Comparison of ENCODE assay signal across 10 cellular contexts in the genomic region with DNA sequence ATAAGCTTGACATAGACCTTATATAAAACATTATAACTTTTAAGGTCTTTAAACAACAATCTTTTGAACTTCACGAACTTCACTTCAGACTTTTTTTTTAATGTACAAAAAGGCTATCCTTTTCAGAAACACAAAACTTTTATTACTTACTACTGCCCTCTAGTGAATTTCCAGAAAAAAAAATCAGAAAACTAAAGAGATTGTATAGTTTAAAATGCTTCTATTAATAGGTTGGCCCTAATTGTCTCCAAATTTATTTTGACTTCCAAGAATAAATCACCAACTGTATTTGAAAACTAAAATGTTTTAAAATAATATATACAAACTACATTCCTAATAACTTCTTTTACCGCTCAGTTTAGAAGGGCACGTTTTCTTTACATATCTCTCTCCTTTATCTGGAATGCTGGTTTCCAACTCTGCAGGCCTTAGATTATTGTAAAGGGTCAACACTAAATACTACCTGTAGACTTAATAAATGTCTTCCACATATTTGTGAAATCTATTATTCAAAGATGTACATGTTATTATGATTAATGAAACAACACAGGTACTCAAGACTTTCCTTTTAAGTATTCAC.
DNase-seq lines count a peak whose midpoint lies in the region; ATAC-seq and TF ChIP-seq lines count a peak whose summit lies in the region.
"Had no signal": no experiment of that assay in that cellular context is flagged by ENCODE, and none has a peak within 500 bp of the region (broad histone marks: within the 10 kb centered on the region; RNA-seq: fewer than 3 reads in every experiment).

No MANE protein-coding gene starts in this region.

- H3K4me1 Mint-ChIP-seq in endothelial cell (ENCODE audit: unreplicated experiment) (no peaks in the 10 kb centered on the region), type B pancreatic cell (ENCODE audit: unreplicated experiment) (no peaks in the 10 kb centered on the region)

- no peak overlapping the region for H3K27ac Mint-ChIP-seq in endothelial cell (ENCODE audit: unreplicated experiment)
- H3K27ac Mint-ChIP-seq in type B pancreatic cell, result no peak overlapping the region

- TF ChIP-seq CTCF in heart left ventricle (IDR thresholded peaks at IDR 0.05) (peak in 10 of 12 donors; percentile 12 to 53 (median 39)), endothelial cell (IDR thresholded peaks at IDR 0.05; ENCODE audit: unreplicated experiment) (peak; percentile 60), type B pancreatic cell (conservative IDR thresholded peaks at IDR 0.05) (peak; percentile 74)

- peaks cover 0 to 13% (median 0%) of the 10 kb centered on the region in 12 donors for H3K9me3 ChIP-seq in heart left ventricle
- H3K9me3 ChIP-seq: neutrophil had no signal

- no peak for DNase-seq in heart left ventricle
- no peak for DNase-seq in cardiac septum (ENCODE audit: low spot score)
- peak; percentile 42 for DNase-seq in NCI-H748 treated with DMSO at 0.1 percent for 48 hours (lab: John Stamatoyannopoulos, UW)
- no peak for DNase-seq in endothelial cell (ENCODE audit: low spot score)
- DNase-seq in type B pancreatic cell (ENCODE audit: extremely low spot score, unreplicated experiment), result no peak
- DNase-seq in stimulated activated CD4-positive, alpha-beta T cell treated with anti-CD3 and anti-CD28 coated beads, Interleukin-2, amount 100 ng/mL, for 48 hours, result no peak
- DNase-seq: substantia nigra had no signal

- no peak overlapping the region for H3K27ac ChIP-seq in heart left ventricle
- H3K27ac ChIP-seq: neutrophil had no signal

- H3K27me3 ChIP-seq in heart left ventricle, result no peaks in the 10 kb centered on the region
- H3K27me3 ChIP-seq: neutrophil had no signal

- intact Hi-C loops in heart left ventricle (cut with DNase I), result loop anchor here in 5 of 10 donors (5.0 to 10.0 kb wide), 6 partner anchors 67 to 855 kb away; a partner anchor contains a TSS
- intact Hi-C loops in cardiac septum (cut with DNase I), result loop anchor here (10.0 kb wide), 1 partner anchor 375 kb away; no protein-coding TSS in a partner anchor

- no peaks in the 10 kb centered on the region for H3K9me3 Mint-ChIP-seq in endothelial cell (ENCODE audit: unreplicated experiment)
- peaks cover 11% of the 10 kb centered on the region for H3K9me3 Mint-ChIP-seq in type B pancreatic cell

- no peak for ATAC-seq in heart left ventricle
- no peak for ATAC-seq in HG03342 (IDR thresholded peaks at IDR 0.05; ENCODE audit: unreplicated experiment)
- no peak for ATAC-seq in HG03521 (IDR thresholded peaks at IDR 0.05; ENCODE audit: unreplicated experiment)

- H3K27me3 Mint-ChIP-seq in endothelial cell (ENCODE audit: unreplicated experiment) (no peaks in the 10 kb centered on the region), type B pancreatic cell (no peaks in the 10 kb centered on the region)

- H3K4me3 Mint-ChIP-seq in endothelial cell (ENCODE audit: unreplicated experiment) (no peak overlapping the region), type B pancreatic cell (no peak overlapping the region)

- no peak for TF ChIP-seq POLR2A in heart left ventricle (IDR thresholded peaks at IDR 0.05)

- H3K36me3 ChIP-seq in heart left ventricle, result peaks cover 0 to 12% (median under 1%) of the 10 kb centered on the region in 9 donors
- H3K36me3 ChIP-seq: neutrophil had no signal

- peaks cover 6% of the 10 kb centered on the region for H3K36me3 Mint-ChIP-seq in endothelial cell (ENCODE audit: low read depth, unreplicated experiment)
- peaks cover 14% of the 10 kb centered on the region for H3K36me3 Mint-ChIP-seq in type B pancreatic cell

- H3K4me1 ChIP-seq in heart left ventricle, result no peaks in the 10 kb centered on the region

- H3K4me3 ChIP-seq in heart left ventricle, result no peak overlapping the region

- 66 to 81% (median 68%) methylated on average over 3 of the region's 3 CpGs for WGBS in heart left ventricle, 4 donors
